Comparison of ENCODE assay signal across 8 cellular contexts in genomic region chr10:97335188-97335619, GRCh38. TPM values are rescaled to one million over a fixed set of nuclear protein-coding genes. Genes with fewer than 3 reads are reported as not detected.
DNase-seq lines count a peak whose midpoint lies in the region; ATAC-seq and TF ChIP-seq lines count a peak whose summit lies in the region.

No MANE protein-coding gene starts in this region.

- H3K36me3 ChIP-seq in OCI-LY1 (ENCODE audit: insufficient read depth, low read length) (no peaks in the 10 kb centered on the region; the same call in 1 of the 2 replicates), esophagus muscularis mucosa (no peaks in the 10 kb centered on the region), psoas muscle (ENCODE audit: insufficient read depth in 1 of 2, low read depth in 1 of 2) (no peaks in the 10 kb centered on the region)

- peaks cover 29% of the 10 kb centered on the region for H3K4me1 ChIP-seq in OCI-LY1 (ENCODE audit: insufficient read depth, low read length, severe bottlenecking)
- peaks cover 37 to 66% (median 64%) of the 10 kb centered on the region in 4 donors for H3K4me1 ChIP-seq in esophagus muscularis mucosa
- peaks cover 16% of the 10 kb centered on the region for H3K4me1 ChIP-seq in psoas muscle

- H3K27me3 ChIP-seq in OCI-LY1 (ENCODE audit: insufficient read depth, low read length) (no peaks in the 10 kb centered on the region), esophagus muscularis mucosa (no peaks in the 10 kb centered on the region), psoas muscle (ENCODE audit: insufficient read depth in 3 of 3, low read length in 2 of 3) (no peaks in the 10 kb centered on the region)

- H3K9me3 ChIP-seq in OCI-LY1 (ENCODE audit: low read length) (no peaks in the 10 kb centered on the region), esophagus muscularis mucosa (no peaks in the 10 kb centered on the region), psoas muscle (no peaks in the 10 kb centered on the region)

- DNase-seq in ELF-1 (ENCODE audit: low read depth, low spot score) (peak; percentile 72), esophagus muscularis mucosa (ENCODE audit: extremely low spot score) (no peak), psoas muscle (no peak), NCI-H2029 treated with DMSO at 0.1 percent for 48 hours (lab: John Stamatoyannopoulos, UW) (no peak), C1 segment of cervical spinal cord (lab: John Stamatoyannopoulos, UW) (no peak), NCI-H82 treated with DMSO at 0.1 percent for 48 hours (lab: John Stamatoyannopoulos, UW; ENCODE audit: unreplicated experiment) (no peak)

- intact Hi-C loops in esophagus muscularis mucosa (cut with DNase I) = loop anchor here (2.0 kb wide), 1 partner anchor 66 kb away; the partner anchor contains the start of gene RRP12
- intact Hi-C loops in psoas muscle (cut with DNase I) = no loop called here

- no peaks in the 10 kb centered on the region for H3K9me2 ChIP-seq in OCI-LY1 (ENCODE audit: low read depth, low read length)

- no peaks in the 10 kb centered on the region for H3K79me2 ChIP-seq in OCI-LY1 (ENCODE audit: insufficient read depth, low read length)

- H3K27ac ChIP-seq in OCI-LY1 (ENCODE audit: low read depth, low read length, poor library complexity, severe bottlenecking) (no peak overlapping the region), esophagus muscularis mucosa (replicated peaks in 1 of 4) (peak overlapping the region; percentile 83 to 97 (median 91)), psoas muscle (peak overlapping the region; percentile 98)

- H3K4me3 ChIP-seq in OCI-LY1 (ENCODE audit: low read depth, low read length, poor library complexity, severe bottlenecking) (peak overlapping the region; percentile 65), esophagus muscularis mucosa (peak overlapping the region; percentile 77 to 91 (median 84)), psoas muscle (peak overlapping the region; percentile 83)

- no peak for TF ChIP-seq POLR2A in esophagus muscularis mucosa (IDR thresholded peaks at IDR 0.05; ENCODE audit: low read depth)

- peak overlapping the region; percentile 60; the same call in 1 of the 2 replicates for H3K9ac ChIP-seq in OCI-LY1 (ENCODE audit: low read length)

- TF ChIP-seq CTCF in OCI-LY1 (IDR thresholded peaks at IDR 0.05; ENCODE audit: low read length) (no peak), esophagus muscularis mucosa (IDR thresholded peaks at IDR 0.05) (no peak), psoas muscle (IDR thresholded peaks at IDR 0.05) (no peak)

- WGBS in esophagus muscularis mucosa = 3% methylated on average over 20 of the region's 25 CpGs
- WGBS in psoas muscle, 3 donors = 3 to 6% (median 6%) methylated on average over 25 of the region's 25 CpGs

- peak overlapping the region; percentile 52 for H3K4me2 ChIP-seq in OCI-LY1 (ENCODE audit: low read length)

- TF ChIP-seq EP300 in esophagus muscularis mucosa (IDR thresholded peaks at IDR 0.05) = no peak

- H2AFZ ChIP-seq in OCI-LY1 (ENCODE audit: low read length) = no peak overlapping the region

- ATAC-seq in psoas muscle (no peak), GM18498 (IDR thresholded peaks at IDR 0.05; ENCODE audit: unreplicated experiment) (no peak)

- no peaks in the 10 kb centered on the region for H4K20me1 ChIP-seq in OCI-LY1 (ENCODE audit: insufficient read depth, low read length)

- H3F3A ChIP-seq in OCI-LY1 (ENCODE audit: insufficient read depth, low read length) = no peaks in the 10 kb centered on the region

RNA-seq across cellular contexts. Expression of gene FRAT2, which starts 0.7 kb away (rescaled TPM):
- total RNA-seq in esophagus muscularis mucosa (10 to 100 TPM; 18.7 to 27.8 (median 19.6) TPM), psoas muscle (10 to 100 TPM in 1 of 4 donors, 1 to 10 TPM in 3; 5.3 to 11.1 (median 6.6) TPM)
- 10 to 100 TPM in 2 of 3 donors, 1 to 10 TPM in 1; 3.2 to 28.4 (median 12.4) TPM for polyA plus RNA-seq in psoas muscle

RNA-seq across cellular contexts. Expression of gene FRAT1, which starts 16.1 kb away (rescaled TPM):
- total RNA-seq in esophagus muscularis mucosa (10 to 100 TPM in 1 of 4 donors, 1 to 10 TPM in 3; 6.1 to 10.3 (median 9.0) TPM), psoas muscle (1 to 10 TPM; 1.2 to 3.4 (median 2.7) TPM)
- 1 to 10 TPM in 2 of 3 donors, under 1 TPM in 1; 0.61 to 3.9 (median 1.6) TPM for polyA plus RNA-seq in psoas muscle

RNA-seq across cellular contexts. Expression of gene ARHGAP19, which starts 42.8 kb away (rescaled TPM):
- total RNA-seq in esophagus muscularis mucosa = 1 to 10 TPM; 3.5 to 5.4 (median 4.6) TPM
- total RNA-seq in psoas muscle = 1 to 10 TPM; 1.2 to 3.9 (median 1.8) TPM
- polyA plus RNA-seq in psoas muscle = 1 to 10 TPM in 1 of 3 donors, under 1 TPM in 2; 0.77 to 1.8 (median 0.94) TPM
